In genomic region chr5:1445313-1445894, GRCh38 we compare ENCODE assay signal across 9 cellular contexts. TPM values are rescaled to one million over a fixed set of nuclear protein-coding genes. Genes with fewer than 3 reads are reported as not detected.
DNase-seq lines count a peak whose midpoint lies in the region; ATAC-seq and TF ChIP-seq lines count a peak whose summit lies in the region.
"Had no signal": no experiment of that assay in that cellular context is flagged by ENCODE, and none has a peak within 500 bp of the region (broad histone marks: within the 10 kb centered on the region; RNA-seq: fewer than 3 reads in every experiment).

SLC6A3 (minus strand) TSS chr5:1445440; CDS start chr5:1443197, 2,243 bp downstream.

- peaks cover under 1 to 4% (median 3%) of the 10 kb centered on the region in 3 donors for H3K9me3 Mint-ChIP-seq in T-cell

- POLR2A ChIA-PET in T-cell (lab: Charles Lee) = no interaction called here

- no peak within 1 kb of the TSS for H3K27ac Mint-ChIP-seq in T-cell

- no peaks in the 10 kb centered on the region for H3K4me1 ChIP-seq in foreskin keratinocyte

- CTCF ChIA-PET in T-cell (lab: Charles Lee) = no interaction called here

- ATAC-seq in T-cell (replicated peaks in 1 of 4) (peak; percentile 26 to 63 (median 60)), foreskin keratinocyte (peak; percentile 15), HG02884 (IDR thresholded peaks at IDR 0.05; ENCODE audit: unreplicated experiment) (no peak), GM19397 (IDR thresholded peaks at IDR 0.05; ENCODE audit: unreplicated experiment) (no peak)

- H3K36me3 Mint-ChIP-seq in T-cell = no peaks in the 10 kb centered on the region

- H3K27me3 ChIP-seq in foreskin keratinocyte = peaks cover 77% of the 10 kb centered on the region

- intact Hi-C loops in posterior vena cava (cut with DNase I) = no loop called here

- peak within 1 kb of the TSS; percentile 40 to 69 (median 64) for H3K4me3 Mint-ChIP-seq in T-cell

- TF ChIP-seq CTCF in foreskin keratinocyte (conservative IDR thresholded peaks at IDR 0.05) = no peak

- H3K27me3 Mint-ChIP-seq in T-cell = peaks cover 32 to 66% of the 10 kb centered on the region in 2 donors

- DNase-seq in Daoy (ENCODE audit: low read depth) = peak; percentile 19
- DNase-seq in T-cell = peak in 9 of 34 experiments; percentile 11 to 49 (median 30)
- no peak for DNase-seq in foreskin keratinocyte
- peak; percentile 82 for DNase-seq in posterior vena cava (ENCODE audit: low spot score)
- no peak for DNase-seq in pons (ENCODE audit: low spot score)
- no peak for DNase-seq in NAMALWA (ENCODE audit: low spot score)
- DNase-seq: activated CD4-positive, CD25-positive, alpha-beta regulatory T cell treated with anti-CD3 and anti-CD28 coated beads, Interleukin-2, amount 50 U/mL, for 72 hours had no signal

- H3K27ac ChIP-seq in foreskin keratinocyte = no peak within 1 kb of the TSS

- H3K4me1 Mint-ChIP-seq in T-cell = peaks cover 15 to 32% (median 32%) of the 10 kb centered on the region in 3 donors

RNA-seq across cellular contexts. Expression of gene SLC6A3, which starts in this region (rescaled TPM):
- total RNA-seq in Daoy (2014; rRNA removed; shearing (Covaris generic)) = not detected in 2 replicates
- total RNA-seq in T-cell = under 1 TPM in 1 of 5 donors, not detected in 4; 0.22 TPM
- not detected in 2 replicates for total RNA-seq in foreskin keratinocyte
- not detected in 2 replicates for polyA plus RNA-seq in foreskin keratinocyte
- under 1 TPM; 0.10 to 0.19 TPM for total RNA-seq in posterior vena cava

Comparison
In these comparisons a context has a peak if more than half of its experiments do, and no peak if none do; other contexts are left out.
1. Peak in DNase-seq in Daoy; RNA of the gene not detected or under 1 TPM.
2. Peak in ATAC-seq in T-cell; RNA of the gene not detected or under 1 TPM.
3. Peak in ATAC-seq in foreskin keratinocyte; RNA of the gene not detected or under 1 TPM.
4. Peak in DNase-seq in posterior vena cava; RNA of the gene not detected or under 1 TPM.